33 cellular contexts compared by ENCODE assay signal in genomic region chr12:125360540-125360939, GRCh38.
"Had no signal": no experiment of that assay in that cellular context is flagged by ENCODE, and none has a peak within 500 bp of the region (broad histone marks: within the 10 kb centered on the region; RNA-seq: fewer than 3 reads in every experiment).

No MANE protein-coding gene starts in this region.

- H3K9me3 ChIP-seq: adrenal gland, ascending aorta, body of pancreas had no signal

- H3K4me3 ChIP-seq: adrenal gland, ascending aorta, body of pancreas, breast epithelium, cardiac muscle cell had no signal

- ATAC-seq: activated naive CD4-positive, alpha-beta T cell treated with anti-CD3 and anti-CD28 coated beads, Interleukin-2, amount 50 U/mL, for 72 hours; activated naive CD8-positive, alpha-beta T cell treated with anti-CD3 and anti-CD28 coated beads, Interleukin-2, amount 50 U/mL, for 24 hours; activated T-cell treated with anti-CD3 and anti-CD28 coated beads, Interleukin-2, amount 50 U/mL, for 4 hours; activated T-cell treated with anti-CD3 and anti-CD28 coated beads, Interleukin-2, amount 50 U/mL, for 72 hours; activated T-helper 17 cell treated with anti-CD3 and anti-CD28 coated beads, Interleukin-2, amount 50 U/mL, for 72 hours; body of pancreas had no signal

- H3K27me3 ChIP-seq: adrenal gland, ascending aorta, body of pancreas, brain microvascular endothelial cell, breast epithelium, cardiac muscle cell had no signal

- FAIRE-seq: astrocyte, bronchial epithelial cell had no signal

- H3K36me3 ChIP-seq: adrenal gland, ascending aorta, brain microvascular endothelial cell, breast epithelium, cardiac muscle cell had no signal

- H3K27ac ChIP-seq: adrenal gland, ascending aorta, body of pancreas, brain microvascular endothelial cell, breast epithelium, cardiac muscle cell had no signal

- DNase-seq: activated effector memory CD4-positive, alpha-beta T cell treated with anti-CD3 and anti-CD28 coated beads, Interleukin-2, amount 50 U/mL, for 16 hours; activated effector memory CD4-positive, alpha-beta T cell treated with Interleukin-2 at 50 U/mL for 16 hours; activated gamma-delta T cell; activated gamma-delta T cell treated with Interleukin-2 at 50 U/mL for 16 hours; activated naive CD4-positive, alpha-beta T cell; activated naive CD4-positive, alpha-beta T cell treated with anti-CD3 and anti-CD28 coated beads for 36 hours; activated naive CD4-positive, alpha-beta T cell treated with anti-CD3 and anti-CD28 coated beads, Interleukin-2, amount 10 ng/mL, durations not matched to agents 7 days and 5 days; activated naive CD4-positive, alpha-beta T cell treated with anti-CD3 and anti-CD28 coated beads, Interleukin-2, amount 50 U/mL, for 16 hours; activated naive CD4-positive, alpha-beta T cell treated with Interleukin-2 at 50 U/mL for 16 hours; activated naive CD8-positive, alpha-beta T cell treated with anti-CD3 and anti-CD28 coated beads for 36 hours; activated naive CD8-positive, alpha-beta T cell treated with anti-CD3 and anti-CD28 coated beads, Interleukin-2, amount 10 ng/mL, durations not matched to agents 7 days and 5 days; activated naive CD8-positive, alpha-beta T cell treated with anti-CD3 and anti-CD28 coated beads, Interleukin-2, amount 50 U/mL, for 24 hours; activated T-cell treated with anti-CD3 and anti-CD28 coated beads, Interleukin-2, amount 50 U/mL, for 24 hours; activated T-cell treated with anti-CD3 and anti-CD28 coated beads, Interleukin-2, amount 50 U/mL, for 4 hours; activated T-cell treated with anti-CD3 and anti-CD28 coated beads, Interleukin-2, amount 50 U/mL, for 48 hours; activated T-cell treated with anti-CD3 and anti-CD28 coated beads, Interleukin-2, amount 50 U/mL, for 72 hours; adrenal gland; amniotic stem cell; amygdala; anterior cingulate cortex; aorta; body of pancreas; brain microvascular endothelial cell; caudate nucleus; central memory CD4-positive, alpha-beta T cell; cerebellar nuclear complex had no signal

- H3K4me1 ChIP-seq: adrenal gland, ascending aorta, body of pancreas, breast epithelium had no signal
